Comparison of ENCODE assay signal across 9 cellular contexts in the genomic region with DNA sequence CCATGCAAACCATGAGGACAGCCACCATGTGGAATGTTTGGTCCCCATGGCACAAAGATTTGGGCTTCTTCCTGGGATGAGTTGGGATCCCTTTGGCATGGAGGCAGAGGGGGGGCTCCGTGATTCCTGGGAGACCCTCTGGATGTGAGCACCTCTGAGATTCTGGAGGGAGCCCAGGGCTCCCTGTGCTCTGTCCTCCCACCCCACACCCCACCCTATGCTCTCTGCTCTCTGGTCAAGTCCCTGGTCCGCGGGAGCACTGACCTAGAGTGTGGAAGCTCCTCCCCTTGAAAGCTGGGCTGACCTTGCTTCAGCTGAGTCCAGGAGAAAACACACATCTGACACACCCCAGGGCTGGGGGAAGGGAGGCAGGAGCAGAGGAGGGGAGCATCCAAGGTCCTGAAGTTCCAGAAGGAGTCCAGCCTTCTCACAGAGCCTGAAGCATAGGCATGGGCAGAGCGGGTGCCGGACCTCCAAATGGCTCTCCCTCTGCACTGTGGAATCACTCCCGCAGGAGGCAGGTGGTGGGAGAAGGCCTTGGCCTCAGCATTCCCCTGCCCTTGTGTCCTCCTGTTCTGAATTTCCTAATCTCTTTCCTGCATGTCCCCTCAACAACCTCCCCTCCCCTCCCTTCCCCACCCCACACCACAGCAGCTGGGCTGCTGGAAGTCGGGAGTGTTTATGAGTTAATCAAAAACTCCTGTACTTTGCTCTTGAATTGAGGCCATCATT. TPM values are rescaled to one million over a fixed set of nuclear protein-coding genes. Genes with fewer than 3 reads are reported as not detected.
DNase-seq lines count a peak whose midpoint lies in the region; ATAC-seq and TF ChIP-seq lines count a peak whose summit lies in the region.
"Had no signal": no experiment of that assay in that cellular context is flagged by ENCODE, and none has a peak within 500 bp of the region (broad histone marks: within the 10 kb centered on the region; RNA-seq: fewer than 3 reads in every experiment).

No MANE protein-coding gene starts in this region.

- TF ChIP-seq POLR2A in transverse colon (IDR thresholded peaks at IDR 0.05): peak; percentile 66

- ATAC-seq in activated B cell treated with CpG ODN at 0.5 μM for 24 hours (ENCODE audit: low read depth) (no peak), foreskin keratinocyte (no peak), GM19397 (IDR thresholded peaks at IDR 0.05; ENCODE audit: unreplicated experiment) (no peak)
- ATAC-seq: stimulated activated naive CD8-positive, alpha-beta T cell treated with anti-CD3 and anti-CD28 coated beads, Interleukin-15, Interleukin-2, amounts not matched to agents 100 U/mL and 50 U/mL, for 24 hours had no signal

- H3K9me3 ChIP-seq in muscle layer of duodenum (ENCODE audit: control insufficient read depth in 1 of 2, low read length in 2 of 2) (no peaks in the 10 kb centered on the region), transverse colon (no peaks in the 10 kb centered on the region)
- H3K9me3 ChIP-seq in CD8-positive, alpha-beta memory T cell (ENCODE audit: low read length): no peaks in the 10 kb centered on the region

- H3K27me3 Mint-ChIP-seq in activated B cell treated with CpG ODN at 0.5 μM for 24 hours: peaks cover 19% of the 10 kb centered on the region
- H3K27me3 Mint-ChIP-seq in CD8-positive, alpha-beta memory T cell: peaks cover 12 to 27% of the 10 kb centered on the region in 2 donors

- in situ Hi-C loops in transverse colon (cut with MboI; ENCODE audit: low pct_ligation_motif_present in 1 of 4, low pct_unique_long_range_greater_than_20kb in 1 of 4, low sequenced_read_pairs in 3 of 4): no loop called here

- H3K27me3 ChIP-seq in foreskin keratinocyte (peaks cover 21% of the 10 kb centered on the region), muscle layer of duodenum (ENCODE audit: low read depth, low read length) (no peaks in the 10 kb centered on the region), transverse colon (no peaks in the 10 kb centered on the region)
- no peaks in the 10 kb centered on the region for H3K27me3 ChIP-seq in CD8-positive, alpha-beta memory T cell (ENCODE audit: insufficient read depth, low read length, poor library complexity, severe bottlenecking)

- POLR2A ChIA-PET in activated B cell treated with CpG ODN at 0.5 μM for 24 hours (lab: Charles Lee): interaction anchor here (0.6 kb wide), 1 partner anchor 69 kb away, joined by 5 read pairs; no protein-coding TSS in a partner anchor
- POLR2A ChIA-PET in CD8-positive, alpha-beta memory T cell (lab: Charles Lee): no interaction called here

- TF ChIP-seq EP300 in transverse colon (IDR thresholded peaks at IDR 0.05; ENCODE audit: low read depth): no peak

- no peak overlapping the region for H3K27ac Mint-ChIP-seq in activated B cell treated with CpG ODN at 0.5 μM for 24 hours
- no peak overlapping the region for H3K27ac Mint-ChIP-seq in CD8-positive, alpha-beta memory T cell

- H3K4me1 Mint-ChIP-seq in activated B cell treated with CpG ODN at 0.5 μM for 24 hours: no peaks in the 10 kb centered on the region
- H3K4me1 Mint-ChIP-seq in CD8-positive, alpha-beta memory T cell: no peaks in the 10 kb centered on the region

- H3K4me3 ChIP-seq in muscle layer of duodenum (ENCODE audit: low read depth in 1 of 2, low read length in 2 of 2): peak overlapping the region; percentile 9 to 12
- peak overlapping the region in 1 of 4 donors; percentile 34 for H3K4me3 ChIP-seq in transverse colon
- no peak overlapping the region for H3K4me3 ChIP-seq in CD8-positive, alpha-beta memory T cell (ENCODE audit: low read length)

- H3K4me1 ChIP-seq in foreskin keratinocyte (peaks cover 12% of the 10 kb centered on the region), muscle layer of duodenum (ENCODE audit: control insufficient read depth in 1 of 2, insufficient read depth in 2 of 2, low read length in 2 of 2) (peaks cover 25 to 36% of the 10 kb centered on the region in 2 donors), transverse colon (peaks cover 52 to 86% (median 67%) of the 10 kb centered on the region in 4 donors)
- no peaks in the 10 kb centered on the region for H3K4me1 ChIP-seq in CD8-positive, alpha-beta memory T cell (ENCODE audit: insufficient read depth, low read length)

- DNase-seq in activated B cell treated with CpG ODN at 0.5 μM for 24 hours (peak; percentile 2), foreskin keratinocyte (no peak), transverse colon (peak; percentile 82), NCI-H2171 treated with DMSO at 0.1 percent for 48 hours (lab: John Stamatoyannopoulos, UW) (no peak)
- DNase-seq in CD8-positive, alpha-beta memory T cell: no peak
- DNase-seq: activated CD4-positive, alpha-beta T cell treated with anti-CD3 and anti-CD28 coated beads, Interleukin-2, amount 50 U/mL, for 48 hours; stimulated activated naive CD8-positive, alpha-beta T cell treated with anti-CD3 and anti-CD28 coated beads, Interleukin-15, Interleukin-2, amounts not matched to agents 100 U/mL and 50 U/mL, for 24 hours had no signal

- H3K27ac ChIP-seq in foreskin keratinocyte: peak overlapping the region; percentile 91
- H3K27ac ChIP-seq in muscle layer of duodenum (ENCODE audit: low read length): peak overlapping the region; percentile 81
- peak overlapping the region; percentile 91 to 92 (median 91) for H3K27ac ChIP-seq in transverse colon
- H3K27ac ChIP-seq in CD8-positive, alpha-beta memory T cell (ENCODE audit: low read depth, low read length): no peak overlapping the region

- H3K36me3 ChIP-seq in muscle layer of duodenum (ENCODE audit: control insufficient read depth in 1 of 2, insufficient read depth in 2 of 2, low read length in 2 of 2) (no peaks in the 10 kb centered on the region), transverse colon (no peaks in the 10 kb centered on the region)
- H3K36me3 ChIP-seq in CD8-positive, alpha-beta memory T cell (ENCODE audit: insufficient read depth, low read length): no peaks in the 10 kb centered on the region

- intact Hi-C loops in activated B cell treated with CpG ODN at 0.5 μM for 24 hours (cut with micrococcal nuclease): no loop called here
- intact Hi-C loops in transverse colon (cut with DNase I; ENCODE audit: low total_unique reads): no loop called here

- H3K36me3 Mint-ChIP-seq in activated B cell treated with CpG ODN at 0.5 μM for 24 hours (ENCODE audit: low read depth): no peaks in the 10 kb centered on the region
- no peaks in the 10 kb centered on the region for H3K36me3 Mint-ChIP-seq in CD8-positive, alpha-beta memory T cell

- CTCF ChIA-PET in activated B cell treated with CpG ODN at 0.5 μM for 24 hours (lab: Charles Lee): no interaction called here
- CTCF ChIA-PET in CD8-positive, alpha-beta memory T cell (lab: Charles Lee): no interaction called here

- no peak for TF ChIP-seq CTCF in activated B cell treated with CpG ODN at 0.5 μM for 24 hours (IDR thresholded peaks at IDR 0.05)
- no peak for TF ChIP-seq CTCF in foreskin keratinocyte (conservative IDR thresholded peaks at IDR 0.05)
- TF ChIP-seq CTCF in transverse colon (IDR thresholded peaks at IDR 0.05): peak in 1 of 5 experiments; percentile 28

- 0 to 53% methylated on average over 1 to 7 of the region's 7 CpGs for WGBS in transverse colon (ENCODE audit: low coverage in 1 of 2), 2 donors

- H3K9me3 Mint-ChIP-seq in activated B cell treated with CpG ODN at 0.5 μM for 24 hours: no peaks in the 10 kb centered on the region
- H3K9me3 Mint-ChIP-seq in CD8-positive, alpha-beta memory T cell: no peaks in the 10 kb centered on the region

- H3K4me3 Mint-ChIP-seq in activated B cell treated with CpG ODN at 0.5 μM for 24 hours: no peak overlapping the region
- no peak overlapping the region for H3K4me3 Mint-ChIP-seq in CD8-positive, alpha-beta memory T cell

RNA-seq across cellular contexts. Expression of a gene that starts 25.7 kb away (rescaled TPM):
- total RNA-seq in activated B cell treated with CpG ODN at 0.5 μM for 24 hours (0.78 and 0.98 TPM in 2 replicates), foreskin keratinocyte (17.3 and 20.0 TPM in 2 replicates), transverse colon (100 to 1,000 TPM in 3 of 4 donors, 10 to 100 TPM in 1; 78.8 to 553 (median 287) TPM)
- 23.0 and 24.2 TPM in 2 replicates for polyA plus RNA-seq in foreskin keratinocyte
- 1 to 10 TPM; 3.0 to 3.4 TPM for total RNA-seq in CD8-positive, alpha-beta memory T cell
- 2.6 TPM for polyA plus RNA-seq in CD8-positive, alpha-beta memory T cell

RNA-seq across cellular contexts. Expression of a gene that starts 47.2 kb away (rescaled TPM):
- total RNA-seq in activated B cell treated with CpG ODN at 0.5 μM for 24 hours (not detected in 2 replicates), foreskin keratinocyte (177 and 190 TPM in 2 replicates), transverse colon (1 to 10 TPM in 2 of 4 donors, under 1 TPM in 1, not detected in 1; 0.75 to 7.8 (median 4.4) TPM)
- 211 and 233 TPM in 2 replicates for polyA plus RNA-seq in foreskin keratinocyte
- total RNA-seq in CD8-positive, alpha-beta memory T cell: not detected
- not detected for polyA plus RNA-seq in CD8-positive, alpha-beta memory T cell

RNA-seq across cellular contexts. Expression of a gene that starts 54.8 kb away (rescaled TPM):
- not detected in 2 replicates for total RNA-seq in activated B cell treated with CpG ODN at 0.5 μM for 24 hours
- 0.21 and 0.58 TPM in 2 replicates for total RNA-seq in foreskin keratinocyte
- polyA plus RNA-seq in foreskin keratinocyte: 0.17 and 0.27 TPM in 2 replicates
- 1 to 10 TPM in 2 of 4 donors, not detected in 2; 1.9 to 2.2 TPM for total RNA-seq in transverse colon
- not detected for total RNA-seq in CD8-positive, alpha-beta memory T cell
- not detected for polyA plus RNA-seq in CD8-positive, alpha-beta memory T cell

Comparison
In these comparisons a context has a peak if more than half of its experiments do, and no peak if none do; other contexts are left out.
1. DNase-seq: peak in activated B cell treated with CpG ODN at 0.5 μM for 24 hours (single experiment) and transverse colon (single experiment); none in foreskin keratinocyte (0 of 2), NCI-H2171 treated with DMSO at 0.1 percent for 48 hours (single experiment) and CD8-positive, alpha-beta memory T cell (0 of 5).
2. RNA of a gene that starts 47.2 kb away (total RNA-seq): 177 to 190 TPM in foreskin keratinocyte; 0.75 to 7.8 TPM in transverse colon, not detected in activated B cell treated with CpG ODN at 0.5 μM for 24 hours and not detected in CD8-positive, alpha-beta memory T cell; every median in the first group is over 10 times any median in the second.